ENCODE assay signal across 25 cellular contexts in the genomic region with DNA sequence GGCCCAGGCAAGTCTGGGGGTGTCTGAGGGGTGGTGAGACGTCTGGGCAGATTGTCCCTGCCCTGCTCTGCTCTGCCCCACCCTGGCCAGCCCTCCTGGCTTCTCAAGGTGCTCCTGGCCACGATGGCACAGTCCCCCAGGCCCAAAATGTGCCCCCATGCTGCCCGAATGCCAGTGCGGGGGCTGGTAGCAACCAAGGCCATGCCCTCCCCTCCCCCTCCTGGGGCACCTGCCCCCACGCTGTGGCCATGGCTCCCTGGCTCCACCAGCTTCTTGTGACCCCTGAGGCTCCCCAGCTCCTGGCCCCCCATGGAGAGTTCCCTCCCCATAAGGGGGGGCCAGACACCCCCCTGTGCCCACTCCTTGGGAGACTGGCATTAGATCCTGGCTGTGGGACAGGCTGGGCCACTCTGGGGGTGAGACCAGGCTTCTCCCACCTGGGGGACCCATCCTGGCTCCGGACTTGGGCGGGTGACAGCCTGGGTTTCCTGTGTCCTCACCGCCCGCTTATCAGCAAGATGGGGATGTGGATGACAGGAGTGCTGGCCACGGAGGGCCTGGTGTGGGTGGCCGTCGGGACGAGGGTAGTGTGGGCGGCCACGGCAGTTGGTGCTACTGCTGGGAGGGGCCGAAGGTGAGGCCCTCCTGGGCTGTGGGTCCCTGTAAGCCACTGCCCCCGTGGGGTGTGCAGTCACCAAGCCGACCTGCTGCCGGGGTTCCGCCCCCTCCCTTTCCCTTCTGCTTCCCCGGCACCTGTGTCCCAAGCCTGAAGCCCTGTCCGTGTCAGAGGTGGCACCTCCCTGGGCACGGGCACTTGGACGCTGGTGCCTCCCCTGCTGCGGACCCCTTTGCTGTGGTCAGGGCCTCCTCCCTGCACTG. TPM values are rescaled to one million over a fixed set of nuclear protein-coding genes. Genes with fewer than 3 reads are reported as not detected.
DNase-seq lines count a peak whose midpoint lies in the region; ATAC-seq and TF ChIP-seq lines count a peak whose summit lies in the region.
"Had no signal": no experiment of that assay in that cellular context is flagged by ENCODE, and none has a peak within 500 bp of the region (broad histone marks: within the 10 kb centered on the region; RNA-seq: fewer than 3 reads in every experiment).

No MANE protein-coding gene starts in this region.

- TF ChIP-seq CTCF in GM06990 (IDR thresholded peaks at IDR 0.05; ENCODE audit: insufficient read depth, low read length, poor library complexity, severe bottlenecking): no peak

- peak; percentile 30 for DNase-seq in activated CD4-positive, CD25-positive, alpha-beta regulatory T cell treated with anti-CD3 and anti-CD28 coated beads, Interleukin-2, amount 50 U/mL, for 72 hours
- DNase-seq in activated CD4-positive, CD25-positive, alpha-beta regulatory T cell (lab: John Stamatoyannopoulos, UW): no peak
- DNase-seq in GM06990 (ENCODE audit: extremely low read depth, insufficient read length): peak; percentile 8
- peak; percentile 25 for DNase-seq in left ventricle myocardium superior
- DNase-seq in posterior cingulate gyrus: peak in 6 of 10 donors; percentile 6 to 83 (median 32)
- DNase-seq in AG08395 (ENCODE audit: low spot score): no peak
- DNase-seq in hypothalamus (lab: John Stamatoyannopoulos, UW): no peak
- DNase-seq: 8988T; activated CD4-positive, alpha-beta T cell treated with anti-CD3 and anti-CD28 coated beads, Interleukin-2, amount 50 U/mL, for 4 hours; activated gamma-delta T cell; Calu3; cortex of kidney; EL; NCI-H1105 treated with DMSO at 0.1 percent for 48 hours; NCI-H2081; NCI-H510A treated with DMSO at 0.1 percent for 48 hours; NK-92 treated with Interleukin-12 subunit alpha and Interleukin-12 subunit beta, amount 100 ng/mL, for 24 hours; stomach had no signal

- H3K36me3 ChIP-seq in GM06990 (ENCODE audit: control insufficient read depth, insufficient read depth, low read length): no peaks in the 10 kb centered on the region
- H3K36me3 ChIP-seq: breast epithelium, Peyer's patch, stomach, tibial nerve had no signal

- ATAC-seq in left ventricle myocardium superior (no peak), HG02981 (IDR thresholded peaks at IDR 0.05; ENCODE audit: unreplicated experiment) (no peak)

- no peak overlapping the region for H3K4me3 ChIP-seq in GM06990 (replicated peaks; ENCODE audit: low read depth, low read length)
- H3K4me3 ChIP-seq: breast epithelium, GM23248, stomach, tibial nerve had no signal

- intact Hi-C loops in left ventricle myocardium superior (cut with micrococcal nuclease): no loop called here
- intact Hi-C loops in posterior cingulate gyrus (cut with DNase I): loop anchor here (10.0 kb wide), 1 partner anchor 128 kb away; the partner anchor contains the start of gene AP2A2

- H3K27me3 ChIP-seq in GM06990 (replicated peaks; ENCODE audit: control insufficient read depth, insufficient read depth, low read length): no peaks in the 10 kb centered on the region; the same call in 1 of the 2 replicates
- H3K27me3 ChIP-seq: Peyer's patch had no signal

RNA-seq across cellular contexts. Expression of gene MUC6, which starts 15.9 kb away (rescaled TPM):
- total RNA-seq in left ventricle myocardium superior: not detected
- total RNA-seq: GM23248, Peyer's patch, renal cortical epithelial cell, SK-MEL-5 had no signal

RNA-seq across cellular contexts. Expression of gene MUC2, which starts 22.3 kb away (rescaled TPM):
- total RNA-seq in left ventricle myocardium superior: not detected
- total RNA-seq: Calu3, GM23248, renal cortical epithelial cell, SK-MEL-5, tibial nerve had no signal

Comparison
In these comparisons a context has a peak if more than half of its experiments do, and no peak if none do; other contexts are left out.
1. DNase-seq: peak in activated CD4-positive, CD25-positive, alpha-beta regulatory T cell treated with anti-CD3 and anti-CD28 coated beads, Interleukin-2, amount 50 U/mL, for 72 hours (single experiment), GM06990 (single experiment), left ventricle myocardium superior (single experiment) and posterior cingulate gyrus (6 of 10); none in activated CD4-positive, CD25-positive, alpha-beta regulatory T cell (0 of 4), AG08395 (single experiment) and hypothalamus (0 of 51).